1 cellular context compared by ENCODE assay signal in genomic region chr2:209391776-209392401, GRCh38.
TF ChIP-seq lines count a peak whose summit lies in the region.

No MANE protein-coding gene starts in this region.

TF ChIP-seq in SK-N-SH, 30 proteins besides CTCF, POLR2A, EP300 and RAD21 (continued from another document):
- TF ChIP-seq REST (IDR thresholded peaks at IDR 0.05; ENCODE audit: low read depth, low read length) (0 out of 2 replicates have a peak, but pooled peaks have one; percentile 14), USF2 (IDR thresholded peaks at IDR 0.05; ENCODE audit: borderline replicate concordance, low read depth, low read length) (no peak), MEF2A (IDR thresholded peaks at IDR 0.05; ENCODE audit: borderline replicate concordance, low read depth) (no peak), IRF3 (IDR thresholded peaks at IDR 0.05; ENCODE audit: low read depth, low read length) (no peak), SMC3 (IDR thresholded peaks at IDR 0.05; ENCODE audit: low read depth, low read length) (no peak), FOXJ3 (CRISPR knock-in tag; IDR thresholded peaks at IDR 0.05) (no peak), NRF1 (IDR thresholded peaks at IDR 0.05; ENCODE audit: low read depth, low read length) (no peak), SIN3A (IDR thresholded peaks at IDR 0.05; ENCODE audit: borderline replicate concordance, low read depth, low read length) (no peak), ELF1 (IDR thresholded peaks at IDR 0.05) (no peak), TEAD4 (IDR thresholded peaks at IDR 0.05; ENCODE audit: borderline replicate concordance, insufficient read depth) (peak; percentile 70; the same call in 1 of the 2 replicates), ZBTB33 (IDR thresholded peaks at IDR 0.05; ENCODE audit: borderline replicate concordance, low read depth) (no peak), FOXM1 (IDR thresholded peaks at IDR 0.05; ENCODE audit: low read depth) (no peak), NFIC (IDR thresholded peaks at IDR 0.05; ENCODE audit: borderline replicate concordance) (peak; percentile 64)
